11 cellular contexts compared by ENCODE assay signal in the genomic region with DNA sequence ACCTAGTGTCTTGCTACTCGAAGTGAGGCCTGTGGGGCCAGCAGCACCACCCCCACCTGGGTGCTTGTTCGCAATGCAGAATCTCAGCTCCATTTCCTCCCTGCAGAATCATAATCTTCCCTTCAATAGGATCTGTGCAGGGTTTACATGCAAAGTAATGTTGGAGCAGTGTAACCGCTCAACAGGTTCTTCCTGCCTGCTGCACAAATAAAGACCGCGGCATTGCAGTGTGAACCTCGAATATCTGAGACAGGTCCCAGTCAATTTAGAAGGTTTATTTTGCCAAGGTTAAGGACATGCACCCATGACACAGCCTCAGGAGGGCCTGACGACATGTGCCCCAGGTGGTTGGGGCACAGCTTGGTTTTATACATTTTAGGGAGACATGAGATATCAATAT.
"Had no signal": no experiment of that assay in that cellular context is flagged by ENCODE, and none has a peak within 500 bp of the region (broad histone marks: within the 10 kb centered on the region; RNA-seq: fewer than 3 reads in every experiment).

No MANE protein-coding gene starts in this region.

- H3K27me3 ChIP-seq: breast epithelium, foreskin keratinocyte had no signal

- H3K27ac Mint-ChIP-seq: activated CD8-positive, alpha-beta memory T cell treated with anti-CD3 and anti-CD28 coated beads, Interleukin-2, amount 10 ng/mL, durations not matched to agents 7 days and 5 days; activated naive CD8-positive, alpha-beta T cell; activated T-cell treated with anti-CD3 and anti-CD28 coated beads, Interleukin-2, amount 50 U/mL, for 24 hours; immature natural killer cell; natural killer cell treated with Interleukin-12 subunit alpha and Interleukin-12 subunit beta and Interleukin-15 and Interleukin-18, amount 100 ng/mL, for 72 hours had no signal

- H3K36me3 ChIP-seq: breast epithelium had no signal

- DNase-seq: activated CD4-positive, alpha-beta T cell treated with anti-CD3 and anti-CD28 coated beads, Interleukin-2, amount 50 U/mL, for 48 hours; activated CD4-positive, CD25-positive, alpha-beta regulatory T cell treated with anti-CD3 and anti-CD28 coated beads, Interleukin-2, amount 50 U/mL, for 72 hours; activated CD8-positive, alpha-beta memory T cell treated with anti-CD3 and anti-CD28 coated beads, Interleukin-2, amount 10 ng/mL, durations not matched to agents 7 days and 5 days; activated gamma-delta T cell; activated T-cell treated with anti-CD3 and anti-CD28 coated beads, Interleukin-2, amount 50 U/mL, for 24 hours; foreskin keratinocyte; immature natural killer cell; retina had no signal

- H3K9me3 ChIP-seq: breast epithelium had no signal

- ATAC-seq: activated CD8-positive, alpha-beta memory T cell treated with anti-CD3 and anti-CD28 coated beads, Interleukin-2, amount 10 ng/mL, durations not matched to agents 7 days and 5 days had no signal

- H3K4me3 ChIP-seq: breast epithelium had no signal

- H3K4me1 ChIP-seq: breast epithelium, foreskin keratinocyte had no signal

- H3K36me3 Mint-ChIP-seq: activated CD8-positive, alpha-beta memory T cell treated with anti-CD3 and anti-CD28 coated beads, Interleukin-2, amount 10 ng/mL, durations not matched to agents 7 days and 5 days; activated naive CD8-positive, alpha-beta T cell; immature natural killer cell; natural killer cell treated with Interleukin-12 subunit alpha and Interleukin-12 subunit beta and Interleukin-15 and Interleukin-18, amount 100 ng/mL, for 72 hours had no signal

- H3K27ac ChIP-seq: breast epithelium, foreskin keratinocyte had no signal

- H3K27me3 Mint-ChIP-seq: activated CD8-positive, alpha-beta memory T cell treated with anti-CD3 and anti-CD28 coated beads, Interleukin-2, amount 10 ng/mL, durations not matched to agents 7 days and 5 days; activated naive CD8-positive, alpha-beta T cell; activated T-cell treated with anti-CD3 and anti-CD28 coated beads, Interleukin-2, amount 50 U/mL, for 24 hours had no signal

- H3K9me3 Mint-ChIP-seq: immature natural killer cell; natural killer cell treated with Interleukin-12 subunit alpha and Interleukin-12 subunit beta and Interleukin-15 and Interleukin-18, amount 100 ng/mL, for 72 hours had no signal

- H3K4me3 Mint-ChIP-seq: activated CD8-positive, alpha-beta memory T cell treated with anti-CD3 and anti-CD28 coated beads, Interleukin-2, amount 10 ng/mL, durations not matched to agents 7 days and 5 days; activated naive CD8-positive, alpha-beta T cell; activated T-cell treated with anti-CD3 and anti-CD28 coated beads, Interleukin-2, amount 50 U/mL, for 24 hours; immature natural killer cell; natural killer cell treated with Interleukin-12 subunit alpha and Interleukin-12 subunit beta and Interleukin-15 and Interleukin-18, amount 100 ng/mL, for 72 hours had no signal
